Comparison of ENCODE assay signal across 18 cellular contexts in the genomic region with DNA sequence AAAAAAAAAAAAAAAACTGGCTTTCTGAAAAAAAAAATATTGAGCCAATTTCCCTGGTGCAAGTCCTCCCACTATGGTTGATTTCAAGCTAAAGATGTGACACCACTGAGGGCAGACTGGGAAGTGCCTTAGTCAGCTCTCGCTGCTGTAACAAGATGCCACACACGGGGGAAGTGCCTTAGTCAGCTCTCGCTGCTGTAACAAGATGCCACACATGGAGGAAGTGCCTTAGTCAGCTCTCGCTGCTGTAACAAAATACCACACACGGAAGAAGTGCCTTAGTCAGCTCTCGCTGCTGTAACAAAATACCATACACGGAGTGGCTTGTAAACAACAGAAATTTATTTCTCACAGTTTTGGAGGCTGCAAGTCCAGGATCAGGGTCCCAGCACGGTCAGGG. TPM values are rescaled to one million over a fixed set of nuclear protein-coding genes. Genes with fewer than 3 reads are reported as not detected.
A peak's percentile ranks its signal among the peaks of the same experiment; 100 is the strongest.
DNase-seq lines count a peak whose midpoint lies in the region; ATAC-seq and TF ChIP-seq lines count a peak whose summit lies in the region.
"Had no signal": no experiment of that assay in that cellular context is flagged by ENCODE, and none has a peak within 500 bp of the region (broad histone marks: within the 10 kb centered on the region; RNA-seq: fewer than 3 reads in every experiment).

No MANE protein-coding gene starts in this region.

- H3K27me3 Mint-ChIP-seq in activated CD4-positive, alpha-beta T cell treated with anti-CD3 and anti-CD28 coated beads for 36 hours = peaks cover 55% of the 10 kb centered on the region
- peaks cover 49% of the 10 kb centered on the region for H3K27me3 Mint-ChIP-seq in neural progenitor cell (ENCODE audit: insufficient read depth, low read depth)

- H3K9me3 Mint-ChIP-seq in activated CD4-positive, alpha-beta T cell treated with anti-CD3 and anti-CD28 coated beads for 36 hours (ENCODE audit: low read depth) = no peaks in the 10 kb centered on the region
- peaks cover 13% of the 10 kb centered on the region for H3K9me3 Mint-ChIP-seq in neural progenitor cell

- H3K36me3 Mint-ChIP-seq in activated CD4-positive, alpha-beta T cell treated with anti-CD3 and anti-CD28 coated beads for 36 hours (ENCODE audit: low read depth) = no peaks in the 10 kb centered on the region
- H3K36me3 Mint-ChIP-seq in neural progenitor cell = no peaks in the 10 kb centered on the region

- no peaks in the 10 kb centered on the region for H3K79me2 ChIP-seq in neural progenitor cell (ENCODE audit: low read depth)

- TF ChIP-seq CTCF in HEK293 (tag by site-specific recombination; IDR thresholded peaks at IDR 0.05) (no peak), neural progenitor cell (IDR thresholded peaks at IDR 0.05) (no peak), colonic mucosa (IDR thresholded peaks at IDR 0.05) (no peak)

- H3K4me1 ChIP-seq in HEK293 (ENCODE audit: control insufficient read depth, insufficient read depth, low read length) (no peaks in the 10 kb centered on the region), neural progenitor cell (no peaks in the 10 kb centered on the region), colonic mucosa (no peaks in the 10 kb centered on the region)

- H3K4me3 ChIP-seq in HEK293 (ENCODE audit: low read depth, low read length) = no peak overlapping the region
- no peak overlapping the region for H3K4me3 ChIP-seq in neural progenitor cell
- no peak overlapping the region for H3K4me3 ChIP-seq in colonic mucosa
- H3K4me3 ChIP-seq: BLaER1, GM23338 had no signal

- no peak overlapping the region for H3K4me2 ChIP-seq in neural progenitor cell
- H3K4me2 ChIP-seq: BLaER1, GM23338 had no signal

- H3F3A ChIP-seq in neural progenitor cell (ENCODE audit: low read depth) = no peaks in the 10 kb centered on the region

- DNase-seq in activated CD4-positive, alpha-beta T cell treated with anti-CD3 and anti-CD28 coated beads for 36 hours = no peak
- no peak for DNase-seq in activated CD4-positive, alpha-beta T cell treated with anti-CD3 and anti-CD28 coated beads, Interleukin-2, amount 50 U/mL, for 1 hour
- DNase-seq in RKO (ENCODE audit: low spot score) = peak; percentile 39
- DNase-seq in neural progenitor cell (ENCODE audit: low spot score) = no peak
- DNase-seq in SW480 (ENCODE audit: low spot score) = no peak
- DNase-seq in colonic mucosa = no peak
- DNase-seq: 8988T; AML-193; CD8-positive, alpha-beta memory T cell; DMS79; EL; GDM1; H7; KBM-7 had no signal

- no peaks in the 10 kb centered on the region for H3K4me1 Mint-ChIP-seq in activated CD4-positive, alpha-beta T cell treated with anti-CD3 and anti-CD28 coated beads for 36 hours
- no peaks in the 10 kb centered on the region for H3K4me1 Mint-ChIP-seq in neural progenitor cell
- H3K4me1 Mint-ChIP-seq: CD8-positive, alpha-beta memory T cell had no signal

- H4K20me1 ChIP-seq in neural progenitor cell (ENCODE audit: low read depth) = peaks cover 9% of the 10 kb centered on the region
- H4K20me1 ChIP-seq: BLaER1 had no signal

- intact Hi-C loops in activated CD4-positive, alpha-beta T cell treated with anti-CD3 and anti-CD28 coated beads for 36 hours (cut with DNase I, micrococcal nuclease) = loop anchor here in 1 of 2 experiments (5.0 kb wide), 1 partner anchor 54 kb away; no protein-coding TSS in a partner anchor
- intact Hi-C loops in colonic mucosa (cut with DNase I) = no loop called here

- H3K9ac ChIP-seq in neural progenitor cell (no peak overlapping the region), colonic mucosa (ENCODE audit: low read depth in 2 of 2, low read length in 2 of 2) (no peak overlapping the region)
- H3K9ac ChIP-seq: BLaER1 had no signal

- H3K27ac ChIP-seq in HEK293 (ENCODE audit: extremely low read depth, low read depth, low read length) (no peak overlapping the region), neural progenitor cell (no peak overlapping the region), colonic mucosa (no peak overlapping the region)
- H3K27ac ChIP-seq: BLaER1 had no signal

- peaks cover 99% of the 10 kb centered on the region for H3K27me3 ChIP-seq in neural progenitor cell
- H3K27me3 ChIP-seq in colonic mucosa = peaks cover 13% of the 10 kb centered on the region
- H3K27me3 ChIP-seq: BLaER1 had no signal

- H3K27ac Mint-ChIP-seq in activated CD4-positive, alpha-beta T cell treated with anti-CD3 and anti-CD28 coated beads for 36 hours = no peak overlapping the region
- H3K27ac Mint-ChIP-seq in neural progenitor cell = no peak overlapping the region
- H3K27ac Mint-ChIP-seq: CD8-positive, alpha-beta memory T cell; GM23338 had no signal

- ATAC-seq in activated CD4-positive, alpha-beta T cell treated with anti-CD3 and anti-CD28 coated beads for 36 hours = peak; percentile 44
- no peak for ATAC-seq in GM19395 (IDR thresholded peaks at IDR 0.05; ENCODE audit: unreplicated experiment)
- ATAC-seq: GM23338 had no signal

- no peaks in the 10 kb centered on the region for H3K9me3 ChIP-seq in HEK293 (ENCODE audit: control insufficient read depth, insufficient read depth, low read depth, low read length)
- H3K9me3 ChIP-seq in neural progenitor cell (ENCODE audit: low read depth) = no peaks in the 10 kb centered on the region
- no peaks in the 10 kb centered on the region for H3K9me3 ChIP-seq in colonic mucosa

- H3K36me3 ChIP-seq in HEK293 (ENCODE audit: control insufficient read depth in 2 of 2, insufficient read depth in 1 of 2, low read length in 2 of 2) (no peaks in the 10 kb centered on the region), neural progenitor cell (no peaks in the 10 kb centered on the region), colonic mucosa (no peaks in the 10 kb centered on the region)

- no peak overlapping the region for H3K4me3 Mint-ChIP-seq in activated CD4-positive, alpha-beta T cell treated with anti-CD3 and anti-CD28 coated beads for 36 hours
- H3K4me3 Mint-ChIP-seq in neural progenitor cell = peak overlapping the region; percentile 71
- H3K4me3 Mint-ChIP-seq: CD8-positive, alpha-beta memory T cell; GM23338 had no signal

- no peak overlapping the region for H2AFZ ChIP-seq in neural progenitor cell (replicated peaks)
- H2AFZ ChIP-seq: GM23338 had no signal

- POLR2A ChIA-PET in activated CD4-positive, alpha-beta T cell treated with anti-CD3 and anti-CD28 coated beads for 36 hours (lab: Charles Lee) = interaction anchor here (0.6 kb wide), 1 partner anchor 85 kb away, joined by 3 read pairs; no protein-coding TSS in a partner anchor
- POLR2A ChIA-PET in HEK293 (lab: Yijun Ruan, JAX) = no interaction called here

- CTCF ChIA-PET in activated CD4-positive, alpha-beta T cell treated with anti-CD3 and anti-CD28 coated beads for 36 hours (lab: Charles Lee) = interaction anchor here (0.6 kb wide), 1 partner anchor 13 kb away, joined by 3 read pairs; no protein-coding TSS in a partner anchor
- CTCF ChIA-PET in HEK293 (lab: Yijun Ruan, JAX) = no interaction called here

TF ChIP-seq in HEK293, 187 proteins besides CTCF, POLR2A, EP300 and RAD21:
- TF ChIP-seq FEZF1 (tag by site-specific recombination; IDR thresholded peaks at IDR 0.05) (no peak), TRIM28 (IDR thresholded peaks at IDR 0.05; ENCODE audit: borderline replicate concordance, low read length) (peak; percentile 71; the same call in 1 of the 2 replicates), SETDB1 (IDR thresholded peaks at IDR 0.05; ENCODE audit: insufficient read length, low read length) (peak; percentile 52), ZNF658 (tag by site-specific recombination; IDR thresholded peaks at IDR 0.05) (no peak)

RNA-seq across cellular contexts. Expression of gene BTNL9, which starts 23.4 kb away (rescaled TPM):
- under 1 TPM in 1 of 2 experiments, not detected in 1; 0.21 TPM for total RNA-seq in activated CD4-positive, alpha-beta T cell treated with anti-CD3 and anti-CD28 coated beads for 36 hours
- total RNA-seq in neural progenitor cell (ENCODE audit: low replicate concordance) (0.24 and 0.56 TPM in 2 replicates), colonic mucosa (1 to 10 TPM; 2.8 to 5.3 TPM)
- total RNA-seq: CD8-positive, alpha-beta memory T cell had no signal
